In genomic region chr7:39342763-39343162, GRCh38 we compare ENCODE assay signal across 25 cellular contexts.
DNase-seq lines count a peak whose midpoint lies in the region; ATAC-seq, FAIRE-seq and TF ChIP-seq lines count a peak whose summit lies in the region.
"Had no signal": no experiment of that assay in that cellular context is flagged by ENCODE, and none has a peak within 500 bp of the region (broad histone marks: within the 10 kb centered on the region; RNA-seq: fewer than 3 reads in every experiment).

No MANE protein-coding gene starts in this region.

- H3K79me1 ChIP-seq in H1 (ENCODE audit: low read depth, low read length) = no peaks in the 10 kb centered on the region

- H4K5ac ChIP-seq in H1 (ENCODE audit: insufficient read length, low read depth, low read length) = no peak overlapping the region

- intact Hi-C loops in GM12878 (cut with micrococcal nuclease; ENCODE audit: unreplicated experiment) = no loop called here

- RAD21 ChIA-PET in GM12878 (lab: Charles Lee; ENCODE audit: unreplicated experiment) = no interaction called here

- H3K4me3 ChIP-seq in A549 (no peak overlapping the region), HUES6 (ENCODE audit: low read depth, low read length) (no peak overlapping the region), GM12878 (no peak overlapping the region), H1 (ENCODE audit: extremely low read depth in 1 of 4, insufficient read depth in 2 of 4, low read depth in 3 of 4, low read length in 4 of 4) (no peak overlapping the region)
- H3K4me3 ChIP-seq: BLaER1 treated with 17β-estradiol and CSF1 and Interleukin-3, amounts not matched to agents 10 nM and 100 nM had no signal

- BruUV-seq in GM12878 (replicated peaks; lab: Mats Ljungman, UMichigan) = no TSS peak

- H3K56ac ChIP-seq in H1 (replicated peaks; ENCODE audit: insufficient read length, low read depth, low read length) = no peak overlapping the region

- no peak overlapping the region for H2BK120ac ChIP-seq in H1 (replicated peaks; ENCODE audit: low read depth, low read length)

- TF ChIP-seq RAD21 in A549 (conservative IDR thresholded peaks at IDR 0.05 in 1 of 2, IDR thresholded peaks at IDR 0.05 in 1 of 2) = no peak
- no peak for TF ChIP-seq RAD21 in GM12878 (IDR thresholded peaks at IDR 0.05; ENCODE audit: insufficient read depth, low read depth, low read length)
- TF ChIP-seq RAD21 in H1 (IDR thresholded peaks at IDR 0.05 in 1 of 2, conservative IDR thresholded peaks at IDR 0.05 in 1 of 2; ENCODE audit: low read depth in 2 of 2, low read length in 2 of 2) = no peak

- no peaks in the 10 kb centered on the region for H3K36me3 Mint-ChIP-seq in stimulated activated effector memory CD8-positive, alpha-beta T cell treated with anti-CD3 and anti-CD28 coated beads, Interleukin-12 subunit alpha, Interleukin-12 subunit beta, amount 100 ng/mL, for 72 hours
- H3K36me3 Mint-ChIP-seq: CD8-positive, alpha-beta T cell had no signal

- H2BK5ac ChIP-seq in H1 (ENCODE audit: low read depth, low read length) = no peak overlapping the region

- FAIRE-seq in A549 (lab: Jason Lieb, UNC) (no peak), GM12878 (lab: Jason Lieb, UNC) (no peak), H1 (lab: Jason Lieb, UNC) (no peak)
- FAIRE-seq: A204.1, D721Med, GM12891, GM19239 had no signal

- H3K18ac ChIP-seq in H1 (ENCODE audit: extremely low read depth, low read length) = 0 out of 2 replicates have a peak overlapping the region, but pooled peaks have one; percentile 34

- DNase-seq in A549 (ENCODE audit: low read depth in 1 of 2, low spot score in 1 of 2) (no peak), GM12878 (ENCODE audit: low read depth, low spot score) (no peak), H1 (ENCODE audit: low read depth in 1 of 2, low spot score in 2 of 2) (no peak), NCI-H526 (lab: John Stamatoyannopoulos, UW) (no peak), SHP77 treated with DMSO at 0.1 percent for 48 hours (lab: John Stamatoyannopoulos, UW) (no peak), DMS53 treated with DMSO at 0.1 percent for 48 hours (lab: John Stamatoyannopoulos, UW; ENCODE audit: unreplicated experiment) (no peak)
- no peak for DNase-seq in stimulated activated effector memory CD8-positive, alpha-beta T cell treated with anti-CD3 and anti-CD28 coated beads, Interleukin-12 subunit alpha, Interleukin-12 subunit beta, amount 100 ng/mL, for 72 hours (ENCODE audit: low spot score in 2 of 2)
- DNase-seq: 8988T; AML-193; Caco-2; Calu3; CD4-positive, alpha-beta T cell; CD8-positive, alpha-beta T cell; DMS79; DND-41; EL; GDM1 had no signal

- no peaks in the 10 kb centered on the region for H3K79me2 ChIP-seq in GM12878 (ENCODE audit: control insufficient read depth, insufficient read depth, low read length)
- no peaks in the 10 kb centered on the region for H3K79me2 ChIP-seq in H1 (ENCODE audit: control insufficient read depth in 1 of 2, insufficient read depth in 2 of 2, low read length in 2 of 2)

- H2BK15ac ChIP-seq in H1 (ENCODE audit: low read length) = no peak overlapping the region

- POLR2A ChIA-PET in A549 (lab: Yijun Ruan, JAX) = no interaction called here
- POLR2A ChIA-PET in GM12878 (lab: Charles Lee) = interaction anchor here (0.7 kb wide), 1 partner anchor 50 kb away, joined by 3 read pairs; no protein-coding TSS in a partner anchor
- POLR2A ChIA-PET in H1 (lab: Charles Lee; ENCODE audit: partially characterized antibody) = no interaction called here

- H3K9me3 Mint-ChIP-seq in stimulated activated effector memory CD8-positive, alpha-beta T cell treated with anti-CD3 and anti-CD28 coated beads, Interleukin-12 subunit alpha, Interleukin-12 subunit beta, amount 100 ng/mL, for 72 hours = no peaks in the 10 kb centered on the region
- H3K9me3 Mint-ChIP-seq: CD4-positive, alpha-beta T cell; CD8-positive, alpha-beta T cell had no signal

- H3K27ac Mint-ChIP-seq in stimulated activated effector memory CD8-positive, alpha-beta T cell treated with anti-CD3 and anti-CD28 coated beads, Interleukin-12 subunit alpha, Interleukin-12 subunit beta, amount 100 ng/mL, for 72 hours = no peak overlapping the region
- H3K27ac Mint-ChIP-seq: B cell; CD4-positive, alpha-beta T cell; CD8-positive, alpha-beta T cell had no signal

- TF ChIP-seq POLR2A in A549 (IDR thresholded peaks at IDR 0.05; ENCODE audit: low read length) = no peak
- TF ChIP-seq POLR2A in GM12878 (IDR thresholded peaks at IDR 0.05; ENCODE audit: low read depth, low read length) = no peak
- no peak for TF ChIP-seq POLR2A in H1 (IDR thresholded peaks at IDR 0.05; ENCODE audit: control extremely low read depth in 1 of 2, low read depth in 2 of 2, low read length in 2 of 2)

- WGBS in A549 (ENCODE audit: missing lambda C conversion rate) = 21% methylated on average over 3 of the region's 3 CpGs
- WGBS in GM12878 (ENCODE audit: insufficient coverage, insufficient replicate concordance, low lambda C conversion rate, missing lambda C conversion rate) = 35% methylated on average over 3 of the region's 3 CpGs
- WGBS in H1 (ENCODE audit: extremely low coverage in 1 of 2, insufficient coverage in 1 of 2, insufficient read length in 1 of 2, insufficient replicate concordance in 2 of 2, low coverage in 1 of 2, low lambda C conversion rate in 2 of 2, missing lambda C conversion rate in 1 of 2), 2 experiments = 85% methylated on average over 3 of the region's 3 CpGs; no CpG with 5 or more reads in 1 of the 2 experiments

- CTCF ChIA-PET in A549 (lab: Yijun Ruan, JAX) = no interaction called here
- CTCF ChIA-PET in GM12878 (lab: Yijun Ruan, JAX) = no interaction called here
- CTCF ChIA-PET in H1 (lab: Charles Lee; ENCODE audit: partially characterized antibody) = no interaction called here

- no peak overlapping the region for H3K4me2 ChIP-seq in A549
- H3K4me2 ChIP-seq in GM12878 (ENCODE audit: control insufficient read depth, insufficient read depth) = no peak overlapping the region
- H3K4me2 ChIP-seq in H1 (ENCODE audit: insufficient read depth in 1 of 2, low read depth in 2 of 2, low read length in 2 of 2) = no peak overlapping the region
- H3K4me2 ChIP-seq: BLaER1 treated with 17β-estradiol and CSF1 and Interleukin-3, amounts not matched to agents 10 nM and 100 nM had no signal

- no peaks in the 10 kb centered on the region for H3K36me3 ChIP-seq in HUES6 (ENCODE audit: control insufficient read depth, insufficient read depth, low read length)
- H3K36me3 ChIP-seq in GM12878 (ENCODE audit: control insufficient read depth in 2 of 2, insufficient read depth in 2 of 2, low read length in 1 of 2) = no peaks in the 10 kb centered on the region
- H3K36me3 ChIP-seq in H1 (ENCODE audit: control insufficient read depth in 2 of 4, insufficient read depth in 4 of 4, low read length in 3 of 4) = no peaks in the 10 kb centered on the region
- H3K36me3 ChIP-seq: BLaER1 treated with 17β-estradiol and CSF1 and Interleukin-3, amounts not matched to agents 10 nM and 100 nM had no signal

- ATAC-seq in A549 (no peak), GM12878 (no peak)
- ATAC-seq in stimulated activated effector memory CD8-positive, alpha-beta T cell treated with anti-CD3 and anti-CD28 coated beads, Interleukin-12 subunit alpha, Interleukin-12 subunit beta, amount 100 ng/mL, for 72 hours = no peak
- ATAC-seq: CD8-positive, alpha-beta T cell had no signal

- no peak overlapping the region for H3K14ac ChIP-seq in H1 (ENCODE audit: insufficient read length)

- TF ChIP-seq EP300 in A549 (IDR thresholded peaks at IDR 0.05) = no peak
- TF ChIP-seq EP300 in GM12878 (IDR thresholded peaks at IDR 0.05; ENCODE audit: borderline replicate concordance in 1 of 2, control insufficient read depth in 1 of 2, low read depth in 2 of 2, low read length in 2 of 2) = no peak
- no peak for TF ChIP-seq EP300 in H1 (IDR thresholded peaks at IDR 0.05; ENCODE audit: borderline replicate concordance in 1 of 2, low read depth in 2 of 2, low read length in 2 of 2)

- H4K91ac ChIP-seq in H1 (replicated peaks; ENCODE audit: insufficient read length, low read length) = no peak overlapping the region

- H3K23ac ChIP-seq in H1 (ENCODE audit: insufficient read length) = no peak overlapping the region

- H4K8ac ChIP-seq in H1 (ENCODE audit: extremely low read depth, insufficient read depth, low read length) = no peak overlapping the region

- no peak for TF ChIP-seq CTCF in A549 (IDR thresholded peaks at IDR 0.05)
- TF ChIP-seq CTCF in GM12878 (IDR thresholded peaks at IDR 0.05 in 2 of 3, conservative IDR thresholded peaks at IDR 0.05 in 1 of 3; ENCODE audit: control insufficient read depth in 2 of 3, extremely low read depth in 1 of 3, insufficient read depth in 1 of 3, low read depth in 3 of 3, low read length in 3 of 3) = no peak
- no peak for TF ChIP-seq CTCF in H1 (IDR thresholded peaks at IDR 0.05; ENCODE audit: control extremely low read depth in 1 of 3, insufficient read depth in 1 of 3, low read depth in 1 of 3, low read length in 3 of 3)

- no peaks in the 10 kb centered on the region for H3K4me1 Mint-ChIP-seq in stimulated activated effector memory CD8-positive, alpha-beta T cell treated with anti-CD3 and anti-CD28 coated beads, Interleukin-12 subunit alpha, Interleukin-12 subunit beta, amount 100 ng/mL, for 72 hours
- H3K4me1 Mint-ChIP-seq: B cell had no signal

- no peaks in the 10 kb centered on the region for H3K9me3 ChIP-seq in A549
- no peaks in the 10 kb centered on the region for H3K9me3 ChIP-seq in HUES6 (ENCODE audit: control insufficient read depth, insufficient read depth, low read depth, low read length)
- no peaks in the 10 kb centered on the region for H3K9me3 ChIP-seq in GM12878 (replicated peaks; ENCODE audit: control insufficient read depth, insufficient read depth, low read length)
- no peaks in the 10 kb centered on the region for H3K9me3 ChIP-seq in H1 (ENCODE audit: insufficient read depth in 2 of 2, low read depth in 1 of 2, low read length in 1 of 2)
- H3K9me3 ChIP-seq: BLaER1 treated with 17β-estradiol and CSF1 and Interleukin-3, amounts not matched to agents 10 nM and 100 nM; Caco-2 had no signal

- no peak overlapping the region for H3K9ac ChIP-seq in HUES6 (ENCODE audit: low read length)
- H3K9ac ChIP-seq in GM12878 (ENCODE audit: control insufficient read depth, insufficient read depth, low read length) = no peak overlapping the region
- no peak overlapping the region for H3K9ac ChIP-seq in H1 (replicated peaks in 1 of 4; ENCODE audit: extremely low read depth in 1 of 4, low read depth in 3 of 4, low read length in 3 of 4)
- H3K9ac ChIP-seq: BLaER1 treated with 17β-estradiol and CSF1 and Interleukin-3, amounts not matched to agents 10 nM and 100 nM had no signal

- no peak overlapping the region for H2BK20ac ChIP-seq in H1 (ENCODE audit: low read length)

- in situ Hi-C loops in GM12878 (cut with MboI) = no loop called here

- H3K27me3 ChIP-seq in HUES6 (ENCODE audit: control insufficient read depth, insufficient read depth, low read length) (no peaks in the 10 kb centered on the region), GM12878 (replicated peaks in 1 of 2; ENCODE audit: control insufficient read depth in 2 of 2, insufficient read depth in 2 of 2, low read length in 1 of 2) (no peaks in the 10 kb centered on the region; a peak in 1 of 4 replicates), H1 (replicated peaks in 1 of 4; ENCODE audit: control insufficient read depth in 3 of 4, extremely low read depth in 1 of 4, insufficient read depth in 3 of 4, low read length in 3 of 4) (no peaks in the 10 kb centered on the region)
- H3K27me3 ChIP-seq: BLaER1 treated with 17β-estradiol and CSF1 and Interleukin-3, amounts not matched to agents 10 nM and 100 nM had no signal

- H2AK5ac ChIP-seq in H1 (ENCODE audit: low read depth, low read length) = no peak overlapping the region

- H3K4me3 Mint-ChIP-seq in stimulated activated effector memory CD8-positive, alpha-beta T cell treated with anti-CD3 and anti-CD28 coated beads, Interleukin-12 subunit alpha, Interleukin-12 subunit beta, amount 100 ng/mL, for 72 hours = no peak overlapping the region
- H3K4me3 Mint-ChIP-seq: B cell; CD4-positive, alpha-beta T cell; CD8-positive, alpha-beta T cell had no signal

- H3K27ac ChIP-seq in A549 = no peak overlapping the region
- H3K27ac ChIP-seq in HUES6 (ENCODE audit: low read depth, low read length) = peak overlapping the region; percentile 50; the same call in 1 of the 2 replicates
- H3K27ac ChIP-seq in GM12878 (ENCODE audit: control insufficient read depth, insufficient read depth) = no peak overlapping the region
- H3K27ac ChIP-seq in H1 (ENCODE audit: low read depth, low read length) = no peak overlapping the region
- H3K27ac ChIP-seq: BLaER1 treated with 17β-estradiol and CSF1 and Interleukin-3, amounts not matched to agents 10 nM and 100 nM; C4-2B had no signal

- H3K4me1 ChIP-seq in A549 (no peaks in the 10 kb centered on the region), HUES6 (ENCODE audit: control insufficient read depth, insufficient read depth, low read length) (no peaks in the 10 kb centered on the region; the same call in 1 of the 2 replicates), GM12878 (ENCODE audit: control insufficient read depth, insufficient read depth, low read length) (no peaks in the 10 kb centered on the region), H1 (replicated peaks in 1 of 4; ENCODE audit: control insufficient read depth in 3 of 4, insufficient read depth in 4 of 4, low read length in 3 of 4) (peaks cover 0 to 3% (median 0%) of the 10 kb centered on the region in 4 experiments; a peak in 1 of 7 replicates)
- H3K4me1 ChIP-seq: BLaER1 treated with 17β-estradiol and CSF1 and Interleukin-3, amounts not matched to agents 10 nM and 100 nM; Caco-2 had no signal

- H2AFZ ChIP-seq in GM12878 (ENCODE audit: control insufficient read depth, low read depth, low read length) = no peak overlapping the region
- no peak overlapping the region for H2AFZ ChIP-seq in H1 (ENCODE audit: low read length)

- no peak overlapping the region for H3K4ac ChIP-seq in H1 (replicated peaks; ENCODE audit: insufficient read length, low read depth, low read length)

- H2BK12ac ChIP-seq in H1 (ENCODE audit: low read depth, low read length) = no peak overlapping the region

- no peaks in the 10 kb centered on the region for H3K23me2 ChIP-seq in H1 (ENCODE audit: low read depth, low read length)

- SMC1A ChIA-PET in GM12878 (lab: Charles Lee; ENCODE audit: uncharacterized antibody, unreplicated experiment) = interaction anchor here (0.6 to 1.5 kb wide), 3 partner anchors 10 to 499 kb away, joined by 3 to 6 read pairs (median 3); no protein-coding TSS in a partner anchor

- H4K20me1 ChIP-seq in GM12878 (ENCODE audit: control insufficient read depth, insufficient read depth) (no peaks in the 10 kb centered on the region), H1 (replicated peaks in 1 of 2; ENCODE audit: control insufficient read depth in 1 of 2, insufficient read depth in 2 of 2, low read length in 2 of 2) (no peaks in the 10 kb centered on the region)
- H4K20me1 ChIP-seq: BLaER1 treated with 17β-estradiol and CSF1 and Interleukin-3, amounts not matched to agents 10 nM and 100 nM had no signal
